In genomic region chr10:42864575-42864974, GRCh38 we compare ENCODE assay signal across 9 cellular contexts.
DNase-seq lines count a peak whose midpoint lies in the region; ATAC-seq and TF ChIP-seq lines count a peak whose summit lies in the region.
"Had no signal": no experiment of that assay in that cellular context is flagged by ENCODE, and none has a peak within 500 bp of the region (broad histone marks: within the 10 kb centered on the region; RNA-seq: fewer than 3 reads in every experiment).

No MANE protein-coding gene starts in this region.

- no peak for ATAC-seq in left ventricle myocardium superior
- no peak for ATAC-seq in PC-3
- no peak for ATAC-seq in GM21529 (IDR thresholded peaks at IDR 0.05; ENCODE audit: unreplicated experiment)
- ATAC-seq in left lobe of liver = no peak
- no peak for ATAC-seq in HG03097 (IDR thresholded peaks at IDR 0.05; ENCODE audit: low FRiP score, unreplicated experiment)

- no peaks in the 10 kb centered on the region for H3K9me2 ChIP-seq in PC-3 (replicated peaks; ENCODE audit: low read length)

- CTCF ChIA-PET in PC-3 (lab: Charles Lee) = interaction anchor here (0.6 kb wide), 1 partner anchor 532 kb away, joined by 3 read pairs; no protein-coding TSS in a partner anchor

- no peak overlapping the region for H3K4me3 ChIP-seq in left ventricle myocardium inferior
- no peak overlapping the region for H3K4me3 ChIP-seq in PC-3 (ENCODE audit: low read length)
- no peak overlapping the region for H3K4me3 ChIP-seq in fibroblast of pulmonary artery (replicated peaks; ENCODE audit: low read depth, low read length)
- H3K4me3 ChIP-seq in right atrium auricular region = no peak overlapping the region

- POLR2A ChIA-PET in PC-3 (lab: Charles Lee; ENCODE audit: unreplicated experiment) = no interaction called here

- no peak overlapping the region for H2AFZ ChIP-seq in PC-3 (ENCODE audit: low read length)

- intact Hi-C loops in left ventricle myocardium inferior (cut with micrococcal nuclease) (no loop called here), left ventricle myocardium superior (cut with micrococcal nuclease) (no loop called here), PC-3 (cut with micrococcal nuclease) (loop anchor here (10.0 kb wide), 1 partner anchor 400 kb away; the partner anchor contains the start of gene RASGEF1A)

- H3F3A ChIP-seq in PC-3 (ENCODE audit: low read length, unreplicated experiment) = no peaks in the 10 kb centered on the region

- H3K36me3 ChIP-seq in left ventricle myocardium inferior = no peaks in the 10 kb centered on the region
- H3K36me3 ChIP-seq in PC-3 (ENCODE audit: low read depth, low read length) = no peaks in the 10 kb centered on the region
- no peaks in the 10 kb centered on the region for H3K36me3 ChIP-seq in right atrium auricular region

- H3K27ac ChIP-seq in left ventricle myocardium inferior (replicated peaks) (no peak overlapping the region), PC-3 (ENCODE audit: low read length) (no peak overlapping the region), right atrium auricular region (no peak overlapping the region)

- H3K9ac ChIP-seq in PC-3 (ENCODE audit: low read length) = no peak overlapping the region

- H3K79me2 ChIP-seq in PC-3 (ENCODE audit: low read length) = no peaks in the 10 kb centered on the region

- no TSS peak for BruUV-seq in PC-3 (replicated peaks; lab: Mats Ljungman, UMichigan)

- no peaks in the 10 kb centered on the region for H3K9me3 ChIP-seq in left ventricle myocardium inferior (replicated peaks)
- H3K9me3 ChIP-seq in PC-3 (ENCODE audit: low read length) = no peaks in the 10 kb centered on the region
- H3K9me3 ChIP-seq in right atrium auricular region = no peaks in the 10 kb centered on the region

- no peaks in the 10 kb centered on the region for H4K20me1 ChIP-seq in PC-3 (ENCODE audit: low read length)

- peaks cover 71% of the 10 kb centered on the region for H3K27me3 ChIP-seq in left ventricle myocardium inferior (ENCODE audit: low read depth)
- H3K27me3 ChIP-seq in PC-3 (ENCODE audit: low read length) = peaks cover 49% of the 10 kb centered on the region
- H3K27me3 ChIP-seq in right atrium auricular region = peaks cover 0 to 4% of the 10 kb centered on the region in 2 donors

- peak; percentile 49 for TF ChIP-seq CTCF in left ventricle myocardium inferior (IDR thresholded peaks at IDR 0.05; ENCODE audit: borderline replicate concordance)
- peak; percentile 56 for TF ChIP-seq CTCF in PC-3 (conservative IDR thresholded peaks at IDR 0.05; ENCODE audit: low read depth, low read length)
- TF ChIP-seq CTCF in fibroblast of pulmonary artery (IDR thresholded peaks at IDR 0.05; ENCODE audit: low read length, missing control alignments) = peak; percentile 47
- TF ChIP-seq CTCF in right atrium auricular region (IDR thresholded peaks at IDR 0.05) = peak in 1 of 2 donors; percentile 20

- no peak overlapping the region for H3K4me2 ChIP-seq in PC-3 (ENCODE audit: low read length)

- DNase-seq in left ventricle myocardium inferior (no peak), left ventricle myocardium superior (no peak), PC-3 (peak; percentile 26), fibroblast of pulmonary artery (ENCODE audit: low read depth) (peak; percentile 13), left lobe of liver (ENCODE audit: low spot score) (no peak), right atrium auricular region (ENCODE audit: low spot score) (no peak)
- DNase-seq: activated T-cell treated with anti-CD3 and anti-CD28 coated beads, Interleukin-2, amount 50 U/mL, for 24 hours had no signal

- H3K4me1 ChIP-seq in left ventricle myocardium inferior (peaks cover 16% of the 10 kb centered on the region), PC-3 (ENCODE audit: insufficient read depth, low read length) (0 out of 2 replicates have a peak, but pooled peaks cover 4% of the 10 kb centered on the region), right atrium auricular region (peaks cover 0 to 13% of the 10 kb centered on the region in 2 donors)

Comparison
In these comparisons a context has a peak if more than half of its experiments do, and no peak if none do; other contexts are left out.
1. DNase-seq: peak in PC-3 (single experiment) and fibroblast of pulmonary artery (single experiment); none in left ventricle myocardium inferior (single experiment), left ventricle myocardium superior (single experiment), left lobe of liver (single experiment) and right atrium auricular region (single experiment).